Comparison of ENCODE assay signal across 16 cellular contexts in the genomic region with DNA sequence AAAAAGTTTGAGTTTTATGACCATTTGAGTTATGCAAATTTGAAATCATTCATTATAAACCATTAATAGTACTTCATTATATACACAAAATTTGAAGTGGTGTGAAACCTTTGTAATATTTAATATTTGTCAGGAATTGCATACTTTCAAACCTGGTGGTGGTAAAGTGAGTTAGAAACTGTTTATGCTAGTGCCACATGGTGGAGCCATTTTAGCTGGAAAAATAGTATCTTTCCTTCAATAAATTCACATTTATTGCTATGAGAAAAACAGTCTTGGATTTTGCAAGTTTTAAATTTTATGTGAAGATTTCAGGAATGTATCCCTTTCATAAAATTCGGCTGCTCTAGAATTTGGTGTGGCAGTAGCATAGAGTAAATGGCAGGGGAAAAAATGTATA. TPM values are rescaled to one million over a fixed set of nuclear protein-coding genes. Genes with fewer than 3 reads are reported as not detected.
A peak's percentile ranks its signal among the peaks of the same experiment; 100 is the strongest.
DNase-seq lines count a peak whose midpoint lies in the region; ATAC-seq, FAIRE-seq and TF ChIP-seq lines count a peak whose summit lies in the region.
"Had no signal": no experiment of that assay in that cellular context is flagged by ENCODE, and none has a peak within 500 bp of the region (broad histone marks: within the 10 kb centered on the region; RNA-seq: fewer than 3 reads in every experiment).

No MANE protein-coding gene starts in this region.

- CTCF ChIA-PET in A549 (lab: Yijun Ruan, JAX) = interaction anchor here (0.6 to 5.3 kb wide), 6 partner anchors 10 to 584 kb away, joined by 3 to 46 read pairs (median 4); a partner anchor contains a TSS

- FAIRE-seq in A549 (lab: Jason Lieb, UNC) (peak; percentile 56), G401.6 (lab: Jason Lieb, UNC) (peak; percentile 78)

- H3F3A ChIP-seq in SU-DHL-6 (ENCODE audit: insufficient read depth) = no peaks in the 10 kb centered on the region

- no peaks in the 10 kb centered on the region for H3K9me2 ChIP-seq in SU-DHL-6 (replicated peaks; ENCODE audit: insufficient read depth, low read length)

- H3K9me3 ChIP-seq in A549 (0 out of 3 replicates have a peak, but pooled peaks cover 4% of the 10 kb centered on the region), SU-DHL-6 (ENCODE audit: insufficient read depth, low read length) (peaks cover 7% of the 10 kb centered on the region; the same call in 1 of the 2 replicates), vagina (no peaks in the 10 kb centered on the region)
- H3K9me3 ChIP-seq: BE2C had no signal

- no peaks in the 10 kb centered on the region for H3K36me3 Mint-ChIP-seq in activated T-helper 2 cell treated with anti-CD3 and anti-CD28 coated beads, Interferon-gamma antibody, Interleukin-2, Interleukin-4, amounts not matched to agents 10 μg/mL and 5 μg/mL and 100 μg/mL, durations not matched to agents 14 hours and 24 hours and 36 hours (ENCODE audit: low read depth)
- H3K36me3 Mint-ChIP-seq: stimulated activated effector memory CD8-positive, alpha-beta T cell treated with anti-CD3 and anti-CD28 coated beads, Interleukin-12 subunit alpha, Interleukin-12 subunit beta, amount 100 ng/mL, for 72 hours had no signal

- H3K4me1 ChIP-seq in A549 = no peaks in the 10 kb centered on the region
- H3K4me1 ChIP-seq in vagina = no peaks in the 10 kb centered on the region
- H3K4me1 ChIP-seq: BE2C had no signal

- TF ChIP-seq CTCF in A549 (IDR thresholded peaks at IDR 0.05) = peak; percentile 67
- TF ChIP-seq CTCF in SU-DHL-6 (IDR thresholded peaks at IDR 0.05; ENCODE audit: insufficient read depth, low read length, poor library complexity, severe bottlenecking) = peak; percentile 53
- TF ChIP-seq CTCF in fibroblast of the aortic adventitia (IDR thresholded peaks at IDR 0.05; ENCODE audit: insufficient read depth, low read length) = peak; percentile 52
- no peak for TF ChIP-seq CTCF in vagina (IDR thresholded peaks at IDR 0.05)

- 13% methylated on average over 1 of the region's 1 CpG for WGBS in A549 (ENCODE audit: missing lambda C conversion rate)

- H3K27me3 Mint-ChIP-seq in activated T-helper 2 cell treated with anti-CD3 and anti-CD28 coated beads, Interferon-gamma antibody, Interleukin-2, Interleukin-4, amounts not matched to agents 10 μg/mL and 5 μg/mL and 100 μg/mL, durations not matched to agents 14 hours and 24 hours and 36 hours (ENCODE audit: low read depth) = no peaks in the 10 kb centered on the region

- H3K79me2 ChIP-seq in SU-DHL-6 (ENCODE audit: insufficient read depth, low read length) = no peaks in the 10 kb centered on the region

- H3K4me2 ChIP-seq in A549 (no peak overlapping the region), SU-DHL-6 (ENCODE audit: low read depth, low read length, poor library complexity, severe bottlenecking) (no peak overlapping the region)

- H3K9ac ChIP-seq in SU-DHL-6 (ENCODE audit: low read length) = no peak overlapping the region

- TF ChIP-seq POLR2A in A549 (IDR thresholded peaks at IDR 0.05; ENCODE audit: low read length) = no peak
- no peak for TF ChIP-seq POLR2A in vagina (IDR thresholded peaks at IDR 0.05)

- no peak overlapping the region for H3K27ac Mint-ChIP-seq in activated T-helper 2 cell treated with anti-CD3 and anti-CD28 coated beads, Interferon-gamma antibody, Interleukin-2, Interleukin-4, amounts not matched to agents 10 μg/mL and 5 μg/mL and 100 μg/mL, durations not matched to agents 14 hours and 24 hours and 36 hours
- H3K27ac Mint-ChIP-seq: stimulated activated effector memory CD8-positive, alpha-beta T cell treated with anti-CD3 and anti-CD28 coated beads, Interleukin-12 subunit alpha, Interleukin-12 subunit beta, amount 100 ng/mL, for 72 hours had no signal

- peak; percentile 44 to 62 for TF ChIP-seq RAD21 in A549 (conservative IDR thresholded peaks at IDR 0.05 in 1 of 2, IDR thresholded peaks at IDR 0.05 in 1 of 2)

- ATAC-seq in A549 = 0 out of 6 replicates have a peak, but pooled peaks of 1 of the 2 experiments have one; percentile 29
- ATAC-seq: stimulated activated effector memory CD8-positive, alpha-beta T cell treated with anti-CD3 and anti-CD28 coated beads, Interleukin-12 subunit alpha, Interleukin-12 subunit beta, amount 100 ng/mL, for 72 hours had no signal

- no peak for TF ChIP-seq EP300 in A549 (IDR thresholded peaks at IDR 0.05)

- H3K27ac ChIP-seq in A549 (no peak overlapping the region), SU-DHL-6 (ENCODE audit: low read depth, low read length) (no peak overlapping the region), vagina (no peak overlapping the region)

- POLR2A ChIA-PET in A549 (lab: Yijun Ruan, JAX) = no interaction called here

- no peaks in the 10 kb centered on the region for H3K27me3 ChIP-seq in SU-DHL-6 (ENCODE audit: low read length)
- H3K27me3 ChIP-seq in vagina = no peaks in the 10 kb centered on the region
- H3K27me3 ChIP-seq: BE2C had no signal

- H3K4me3 ChIP-seq in A549 (no peak overlapping the region), SU-DHL-6 (ENCODE audit: insufficient read depth, low read length, poor library complexity, severe bottlenecking) (no peak overlapping the region), fibroblast of the aortic adventitia (ENCODE audit: low read depth, low read length) (no peak overlapping the region), vagina (no peak overlapping the region)
- H3K4me3 ChIP-seq: lung had no signal

- intact Hi-C loops in vagina (cut with DNase I) = no loop called here
- intact Hi-C loops in activated T-helper 2 cell treated with anti-CD3 and anti-CD28 coated beads, Interferon-gamma antibody, Interleukin-2, Interleukin-4, amounts not matched to agents 10 μg/mL and 5 μg/mL and 100 μg/mL, durations not matched to agents 14 hours and 24 hours and 36 hours (cut with micrococcal nuclease) = no loop called here

- no peaks in the 10 kb centered on the region for H3K9me3 Mint-ChIP-seq in activated T-helper 2 cell treated with anti-CD3 and anti-CD28 coated beads, Interferon-gamma antibody, Interleukin-2, Interleukin-4, amounts not matched to agents 10 μg/mL and 5 μg/mL and 100 μg/mL, durations not matched to agents 14 hours and 24 hours and 36 hours
- H3K9me3 Mint-ChIP-seq: stimulated activated effector memory CD8-positive, alpha-beta T cell treated with anti-CD3 and anti-CD28 coated beads, Interleukin-12 subunit alpha, Interleukin-12 subunit beta, amount 100 ng/mL, for 72 hours had no signal

- H3K4me1 Mint-ChIP-seq in activated T-helper 2 cell treated with anti-CD3 and anti-CD28 coated beads, Interferon-gamma antibody, Interleukin-2, Interleukin-4, amounts not matched to agents 10 μg/mL and 5 μg/mL and 100 μg/mL, durations not matched to agents 14 hours and 24 hours and 36 hours (ENCODE audit: low read depth) = peaks cover 3% of the 10 kb centered on the region
- H3K4me1 Mint-ChIP-seq: stimulated activated effector memory CD8-positive, alpha-beta T cell treated with anti-CD3 and anti-CD28 coated beads, Interleukin-12 subunit alpha, Interleukin-12 subunit beta, amount 100 ng/mL, for 72 hours had no signal

- H2AFZ ChIP-seq in SU-DHL-6 (ENCODE audit: low read depth, low read length, severe bottlenecking) = no peak overlapping the region

- H3K4me3 Mint-ChIP-seq in activated T-helper 2 cell treated with anti-CD3 and anti-CD28 coated beads, Interferon-gamma antibody, Interleukin-2, Interleukin-4, amounts not matched to agents 10 μg/mL and 5 μg/mL and 100 μg/mL, durations not matched to agents 14 hours and 24 hours and 36 hours (ENCODE audit: low read depth) = no peak overlapping the region
- H3K4me3 Mint-ChIP-seq: stimulated activated effector memory CD8-positive, alpha-beta T cell treated with anti-CD3 and anti-CD28 coated beads, Interleukin-12 subunit alpha, Interleukin-12 subunit beta, amount 100 ng/mL, for 72 hours had no signal

- DNase-seq in A549 (ENCODE audit: low read depth in 1 of 2, low spot score in 1 of 2) (peak in 1 of 2 experiments; percentile 34), fibroblast of the aortic adventitia (ENCODE audit: low read depth) (peak; percentile 47), GOT3 (lab: John Stamatoyannopoulos, UW) (no peak), NCI-H2171 treated with DMSO at 0.1 percent for 48 hours (lab: John Stamatoyannopoulos, UW) (no peak), vagina (ENCODE audit: extremely low spot score in 2 of 2) (no peak)
- no peak for DNase-seq in activated T-helper 2 cell treated with anti-CD3 and anti-CD28 coated beads, Interferon-gamma antibody, Interleukin-2, Interleukin-4, amounts not matched to agents 10 μg/mL and 5 μg/mL and 100 μg/mL, durations not matched to agents 14 hours and 24 hours and 36 hours (ENCODE audit: low spot score)
- DNase-seq: amygdala, BE2C, hippocampal formation, NCI-H446, posterior cingulate gyrus, SHP77 had no signal

- H3K36me3 ChIP-seq in SU-DHL-6 (ENCODE audit: low read length) = no peaks in the 10 kb centered on the region
- H3K36me3 ChIP-seq in vagina = no peaks in the 10 kb centered on the region
- H3K36me3 ChIP-seq: BE2C had no signal

- H4K20me1 ChIP-seq in SU-DHL-6 (ENCODE audit: low read depth, low read length) = no peaks in the 10 kb centered on the region

TF ChIP-seq in A549, 52 proteins besides CTCF, POLR2A, EP300 and RAD21 (continues in another document):
- TF ChIP-seq ZSCAN20 (CRISPR knock-in tag; IDR thresholded peaks at IDR 0.05) (no peak), SMC3 (IDR thresholded peaks at IDR 0.05) (peak; percentile 68), TFCP2L1 (CRISPR knock-in tag; IDR thresholded peaks at IDR 0.05) (no peak), BHLHE40 (IDR thresholded peaks at IDR 0.05; ENCODE audit: low read depth, low read length) (no peak)

RNA-seq across cellular contexts. Expression of a gene that starts 7.3 kb away (rescaled TPM):
- 36.4 and 38.5 TPM in 2 replicates for polyA plus RNA-seq in A549 (2011; rRNA removed)
- polyA plus RNA-seq in A549 (2012; cell fraction: cytosol; rRNA removed) = 23.5 and 25.1 TPM in 2 replicates
- 34.7 and 44.2 TPM in 2 replicates for polyA plus RNA-seq in A549 (2012; cell fraction: nucleus; rRNA removed)
- polyA plus RNA-seq in A549 (2017; fragmentation: RNase III; extraction: RNeasy Plus Mini Kit Qiagen cat#74134 plus additional on column Dnase treatment) = 61.5 to 66.4 TPM (median 62.7 TPM) in 3 replicates
- 21.5 and 33.7 TPM in 2 replicates for polyA minus RNA-seq in A549 (2011; rRNA and poly(A)+ RNA removed)
- total RNA-seq in fibroblast of the aortic adventitia (ENCODE audit: low replicate concordance) = 30.5 and 35.9 TPM in 2 replicates
- 44.2 TPM for total RNA-seq in vagina
- total RNA-seq in activated T-helper 2 cell treated with anti-CD3 and anti-CD28 coated beads, Interferon-gamma antibody, Interleukin-2, Interleukin-4, amounts not matched to agents 10 μg/mL and 5 μg/mL and 100 μg/mL, durations not matched to agents 14 hours and 24 hours and 36 hours = 68.9 and 72.2 TPM in 2 replicates

RNA-seq across cellular contexts. Expression of a gene that starts 34.9 kb away (rescaled TPM):
- polyA plus RNA-seq in A549 (2011; rRNA removed) = not detected in 2 replicates
- polyA plus RNA-seq in A549 (2012; cell fraction: cytosol; rRNA removed) = not detected in 2 replicates
- polyA plus RNA-seq in A549 (2012; cell fraction: nucleus; rRNA removed) = not detected in 2 replicates
- not detected in 3 replicates for polyA plus RNA-seq in A549 (2017; fragmentation: RNase III; extraction: RNeasy Plus Mini Kit Qiagen cat#74134 plus additional on column Dnase treatment)
- polyA minus RNA-seq in A549 (2011; rRNA and poly(A)+ RNA removed) = not detected in 2 replicates
- not detected in 2 replicates for total RNA-seq in fibroblast of the aortic adventitia (ENCODE audit: low replicate concordance)
- not detected for total RNA-seq in vagina
- total RNA-seq in activated T-helper 2 cell treated with anti-CD3 and anti-CD28 coated beads, Interferon-gamma antibody, Interleukin-2, Interleukin-4, amounts not matched to agents 10 μg/mL and 5 μg/mL and 100 μg/mL, durations not matched to agents 14 hours and 24 hours and 36 hours = not detected in 2 replicates
- total RNA-seq: lung had no signal
- polyA plus RNA-seq: lung had no signal

Comparison
In these comparisons a context has a peak if more than half of its experiments do, and no peak if none do; other contexts are left out.
1. CTCF ChIP-seq: peak in A549 (single experiment), SU-DHL-6 (single experiment) and fibroblast of the aortic adventitia (single experiment); none in vagina (0 of 3).